ENCODE assay signal across 11 cellular contexts in genomic region chr12:75721790-75722189, GRCh38.
DNase-seq lines count a peak whose midpoint lies in the region; ATAC-seq and TF ChIP-seq lines count a peak whose summit lies in the region.
"Had no signal": no experiment of that assay in that cellular context is flagged by ENCODE, and none has a peak within 500 bp of the region (broad histone marks: within the 10 kb centered on the region; RNA-seq: fewer than 3 reads in every experiment).

No MANE protein-coding gene starts in this region.

- H3K27me3 ChIP-seq in GM23338 (ENCODE audit: insufficient read depth) (no peaks in the 10 kb centered on the region), RWPE2 (ENCODE audit: insufficient read depth, poor library complexity, severe bottlenecking) (no peaks in the 10 kb centered on the region), sigmoid colon (no peaks in the 10 kb centered on the region)

- H4K20me1 ChIP-seq in GM23338 (replicated peaks; ENCODE audit: insufficient read depth) = no peaks in the 10 kb centered on the region

- no peak overlapping the region for H3K4me3 Mint-ChIP-seq in GM23338

- H3K36me3 ChIP-seq in GM23338 (ENCODE audit: insufficient read depth) (no peaks in the 10 kb centered on the region), RWPE2 (ENCODE audit: low read depth) (no peaks in the 10 kb centered on the region), sigmoid colon (no peaks in the 10 kb centered on the region)

- 33 to 64% methylated on average over 2 of the region's 2 CpGs for WGBS in sigmoid colon, 2 donors

- H3K27ac Mint-ChIP-seq in GM23338 = no peak overlapping the region

- no peaks in the 10 kb centered on the region for H3K79me2 ChIP-seq in GM23338 (replicated peaks; ENCODE audit: insufficient read depth)

- H3K4me3 ChIP-seq in GM23338 (no peak overlapping the region), RWPE2 (ENCODE audit: severe bottlenecking) (no peak overlapping the region), sigmoid colon (no peak overlapping the region)

- peaks cover 29% of the 10 kb centered on the region for H3K4me1 ChIP-seq in GM23338 (ENCODE audit: insufficient read depth)
- H3K4me1 ChIP-seq in RWPE2 (ENCODE audit: insufficient read depth, poor library complexity, severe bottlenecking) = peaks cover 48% of the 10 kb centered on the region
- H3K4me1 ChIP-seq in sigmoid colon = peaks cover 0 to 61% (median 56%) of the 10 kb centered on the region in 4 donors

- DNase-seq in GM23338 (ENCODE audit: low spot score) = no peak
- no peak for DNase-seq in RWPE2 (ENCODE audit: low spot score)
- peak; percentile 7 for DNase-seq in globus pallidus (ENCODE audit: low spot score)
- no peak for DNase-seq in sigmoid colon
- no peak for DNase-seq in SHP77 (lab: John Stamatoyannopoulos, UW)
- no peak for DNase-seq in stimulated activated CD4-positive, alpha-beta T cell treated with anti-CD3 and anti-CD28 coated beads, Interleukin-4, amount 100 ng/mL, for 1 hour
- no peak for DNase-seq in GM20000 (ENCODE audit: low spot score)
- DNase-seq: H9; naive thymus-derived CD4-positive, alpha-beta T cell; NCI-H2081 treated with DMSO at 0.1 percent for 48 hours had no signal

- no peaks in the 10 kb centered on the region for H3K36me3 Mint-ChIP-seq in GM23338 (ENCODE audit: low read depth)

- TF ChIP-seq CTCF in GM23338 (conservative IDR thresholded peaks at IDR 0.05; ENCODE audit: low read depth in 2 of 2) = no peak
- TF ChIP-seq CTCF in RWPE2 (IDR thresholded peaks at IDR 0.05; ENCODE audit: poor library complexity, severe bottlenecking) = no peak
- no peak for TF ChIP-seq CTCF in sigmoid colon (IDR thresholded peaks at IDR 0.05)
- no peak for TF ChIP-seq CTCF in GM20000 (IDR thresholded peaks at IDR 0.05; ENCODE audit: extremely low read depth, missing control alignments)

- no peaks in the 10 kb centered on the region for H3K9me3 ChIP-seq in RWPE2 (ENCODE audit: severe bottlenecking)
- H3K9me3 ChIP-seq in sigmoid colon = no peaks in the 10 kb centered on the region

- peaks cover 7% of the 10 kb centered on the region for H3K27me3 Mint-ChIP-seq in GM23338 (ENCODE audit: insufficient read depth, low read depth, poor library complexity)

- H3F3A ChIP-seq in GM23338 (replicated peaks; ENCODE audit: low read depth) = 0 out of 2 replicates have a peak, but pooled peaks cover 10% of the 10 kb centered on the region

- no peak for TF ChIP-seq POLR2A in sigmoid colon (IDR thresholded peaks at IDR 0.05)

- no peak for ATAC-seq in GM23338
- no peak for ATAC-seq in RWPE2 (ENCODE audit: low read depth)
- ATAC-seq in HG02970 (IDR thresholded peaks at IDR 0.05; ENCODE audit: low FRiP score, unreplicated experiment) = no peak

- intact Hi-C loops in sigmoid colon (cut with DNase I) = loop anchor here (5.0 kb wide), 1 partner anchor 306 kb away; no protein-coding TSS in a partner anchor

- TF ChIP-seq EP300 in sigmoid colon (IDR thresholded peaks at IDR 0.05) = no peak

- H3K9me2 ChIP-seq in GM23338 (ENCODE audit: insufficient read depth) = no peaks in the 10 kb centered on the region

- no peaks in the 10 kb centered on the region for H3K9me3 Mint-ChIP-seq in GM23338
- H3K9me3 Mint-ChIP-seq: H9 had no signal

- no peak overlapping the region for H2AFZ ChIP-seq in GM23338

- H3K27ac ChIP-seq in GM23338 (ENCODE audit: low read depth) (no peak overlapping the region), RWPE2 (ENCODE audit: poor library complexity, severe bottlenecking) (peak overlapping the region; percentile 79), sigmoid colon (peak overlapping the region; percentile 62 to 75 (median 70))

- peaks cover 56% of the 10 kb centered on the region for H3K4me1 Mint-ChIP-seq in GM23338

- peak overlapping the region; percentile 46 for H3K4me2 ChIP-seq in GM23338

TF ChIP-seq in GM23338, 12 proteins besides CTCF, POLR2A, EP300 and RAD21:
- no peak for TF ChIP-seq ZNF331 (CRISPR knock-in tag; IDR thresholded peaks at IDR 0.05; ENCODE audit: low read depth)
- TF ChIP-seq EZH2phosphoT487 (IDR thresholded peaks at IDR 0.05; ENCODE audit: unreplicated experiment) = no peak
- TF ChIP-seq ETS1 (IDR thresholded peaks at IDR 0.05) = no peak
- TF ChIP-seq CREB1 (CRISPR knock-in tag; IDR thresholded peaks at IDR 0.05; ENCODE audit: low read depth) = no peak
- TF ChIP-seq ZNF114 (CRISPR knock-in tag; IDR thresholded peaks at IDR 0.05) = no peak
- TF ChIP-seq POLR2AphosphoS5 (IDR thresholded peaks at IDR 0.05; ENCODE audit: low read depth) = no peak
